ENCODE assay signal across 2 cellular contexts in the genomic region with DNA sequence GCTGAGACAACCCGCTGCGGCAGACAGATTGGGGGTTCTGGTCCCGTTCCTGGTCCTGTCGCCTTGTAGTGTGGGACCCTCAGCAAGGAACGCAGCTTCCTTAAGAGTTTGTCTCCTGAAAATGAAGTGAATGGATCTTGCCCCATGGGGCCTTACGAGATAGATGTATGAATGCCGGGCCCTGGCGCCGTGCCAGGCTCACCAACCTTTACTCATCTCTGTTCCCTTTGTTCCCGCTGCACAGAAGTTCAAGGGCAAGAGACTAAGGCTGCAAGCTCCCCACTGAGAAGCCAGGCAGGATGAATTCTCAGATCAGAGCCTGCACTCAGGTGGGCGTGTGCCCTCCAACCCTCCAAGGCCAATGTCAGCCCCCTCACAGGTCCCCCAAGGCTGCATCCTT.
TF ChIP-seq lines count a peak whose summit lies in the region.

No MANE protein-coding gene starts in this region.

TF ChIP-seq in SK-N-SH, 30 proteins besides CTCF, POLR2A, EP300 and RAD21 (continued from another document):
- TF ChIP-seq, protein P1, sequence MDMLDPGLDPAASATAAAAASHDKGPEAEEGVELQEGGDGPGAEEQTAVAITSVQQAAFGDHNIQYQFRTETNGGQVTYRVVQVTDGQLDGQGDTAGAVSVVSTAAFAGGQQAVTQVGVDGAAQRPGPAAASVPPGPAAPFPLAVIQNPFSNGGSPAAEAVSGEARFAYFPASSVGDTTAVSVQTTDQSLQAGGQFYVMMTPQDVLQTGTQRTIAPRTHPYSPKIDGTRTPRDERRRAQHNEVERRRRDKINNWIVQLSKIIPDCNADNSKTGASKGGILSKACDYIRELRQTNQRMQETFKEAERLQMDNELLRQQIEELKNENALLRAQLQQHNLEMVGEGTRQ (IDR thresholded peaks at IDR 0.05; ENCODE audit: borderline replicate concordance, low read depth, low read length), result no peak
- TF ChIP-seq TCF12 (IDR thresholded peaks at IDR 0.05) (no peak), YY1 (IDR thresholded peaks at IDR 0.05; ENCODE audit: low read depth) (no peak), GABPA (IDR thresholded peaks at IDR 0.05; ENCODE audit: low read depth) (no peak)
- TF ChIP-seq, protein P2, sequence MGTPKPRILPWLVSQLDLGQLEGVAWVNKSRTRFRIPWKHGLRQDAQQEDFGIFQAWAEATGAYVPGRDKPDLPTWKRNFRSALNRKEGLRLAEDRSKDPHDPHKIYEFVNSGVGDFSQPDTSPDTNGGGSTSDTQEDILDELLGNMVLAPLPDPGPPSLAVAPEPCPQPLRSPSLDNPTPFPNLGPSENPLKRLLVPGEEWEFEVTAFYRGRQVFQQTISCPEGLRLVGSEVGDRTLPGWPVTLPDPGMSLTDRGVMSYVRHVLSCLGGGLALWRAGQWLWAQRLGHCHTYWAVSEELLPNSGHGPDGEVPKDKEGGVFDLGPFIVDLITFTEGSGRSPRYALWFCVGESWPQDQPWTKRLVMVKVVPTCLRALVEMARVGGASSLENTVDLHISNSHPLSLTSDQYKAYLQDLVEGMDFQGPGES (IDR thresholded peaks at IDR 0.05; ENCODE audit: low read depth, low read length), result no peak

TF ChIP-seq in SK-N-SH treated with all-trans-retinoic acid at 6 μM for 48 hours, 23 proteins besides CTCF, POLR2A, EP300 and RAD21 (continued from another document):
- no peak for TF ChIP-seq ZNF565 (CRISPR knock-in tag; conservative IDR thresholded peaks at IDR 0.05; ENCODE audit: low read depth)
- no peak for TF ChIP-seq GLIS3 (CRISPR knock-in tag; IDR thresholded peaks at IDR 0.05)
- TF ChIP-seq, protein P3, sequence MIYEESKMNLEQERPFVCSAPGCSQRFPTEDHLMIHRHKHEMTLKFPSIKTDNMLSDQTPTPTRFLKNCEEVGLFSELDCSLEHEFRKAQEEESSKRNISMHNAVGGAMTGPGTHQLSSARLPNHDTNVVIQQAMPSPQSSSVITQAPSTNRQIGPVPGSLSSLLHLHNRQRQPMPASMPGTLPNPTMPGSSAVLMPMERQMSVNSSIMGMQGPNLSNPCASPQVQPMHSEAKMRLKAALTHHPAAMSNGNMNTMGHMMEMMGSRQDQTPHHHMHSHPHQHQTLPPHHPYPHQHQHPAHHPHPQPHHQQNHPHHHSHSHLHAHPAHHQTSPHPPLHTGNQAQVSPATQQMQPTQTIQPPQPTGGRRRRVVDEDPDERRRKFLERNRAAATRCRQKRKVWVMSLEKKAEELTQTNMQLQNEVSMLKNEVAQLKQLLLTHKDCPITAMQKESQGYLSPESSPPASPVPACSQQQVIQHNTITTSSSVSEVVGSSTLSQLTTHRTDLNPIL (CRISPR knock-in tag; IDR thresholded peaks at IDR 0.05; ENCODE audit: low read depth), result no peak
- TF ChIP-seq ZFP30 (CRISPR knock-in tag; IDR thresholded peaks at IDR 0.05), result no peak
- no peak for TF ChIP-seq CSDC2 (CRISPR knock-in tag; IDR thresholded peaks at IDR 0.05)
- TF ChIP-seq RARB (CRISPR knock-in tag; IDR thresholded peaks at IDR 0.05), result no peak
- no peak for TF ChIP-seq BACH2 (CRISPR knock-in tag; IDR thresholded peaks at IDR 0.05; ENCODE audit: borderline replicate concordance)
- TF ChIP-seq SNAI2 (CRISPR knock-in tag; IDR thresholded peaks at IDR 0.05), result no peak
- TF ChIP-seq ZFP3 (CRISPR knock-in tag; IDR thresholded peaks at IDR 0.05), result no peak
- no peak for TF ChIP-seq ISL1 (CRISPR knock-in tag; IDR thresholded peaks at IDR 0.05)
- TF ChIP-seq, protein P4, sequence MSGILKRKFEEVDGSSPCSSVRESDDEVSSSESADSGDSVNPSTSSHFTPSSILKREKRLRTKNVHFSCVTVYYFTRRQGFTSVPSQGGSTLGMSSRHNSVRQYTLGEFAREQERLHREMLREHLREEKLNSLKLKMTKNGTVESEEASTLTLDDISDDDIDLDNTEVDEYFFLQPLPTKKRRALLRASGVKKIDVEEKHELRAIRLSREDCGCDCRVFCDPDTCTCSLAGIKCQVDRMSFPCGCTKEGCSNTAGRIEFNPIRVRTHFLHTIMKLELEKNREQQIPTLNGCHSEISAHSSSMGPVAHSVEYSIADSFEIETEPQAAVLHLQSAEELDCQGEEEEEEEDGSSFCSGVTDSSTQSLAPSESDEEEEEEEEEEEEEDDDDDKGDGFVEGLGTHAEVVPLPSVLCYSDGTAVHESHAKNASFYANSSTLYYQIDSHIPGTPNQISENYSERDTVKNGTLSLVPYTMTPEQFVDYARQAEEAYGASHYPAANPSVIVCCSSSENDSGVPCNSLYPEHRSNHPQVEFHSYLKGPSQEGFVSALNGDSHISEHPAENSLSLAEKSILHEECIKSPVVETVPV (CRISPR knock-in tag; IDR thresholded peaks at IDR 0.05), result no peak
- no peak for TF ChIP-seq OSR1 (CRISPR knock-in tag; IDR thresholded peaks at IDR 0.05)
- no peak for TF ChIP-seq ARNTL (CRISPR knock-in tag; IDR thresholded peaks at IDR 0.05; ENCODE audit: borderline replicate concordance, low read depth)
- TF ChIP-seq PPARA (CRISPR knock-in tag; IDR thresholded peaks at IDR 0.05; ENCODE audit: borderline replicate concordance), result no peak
